24 cellular contexts compared by ENCODE assay signal in the genomic region with DNA sequence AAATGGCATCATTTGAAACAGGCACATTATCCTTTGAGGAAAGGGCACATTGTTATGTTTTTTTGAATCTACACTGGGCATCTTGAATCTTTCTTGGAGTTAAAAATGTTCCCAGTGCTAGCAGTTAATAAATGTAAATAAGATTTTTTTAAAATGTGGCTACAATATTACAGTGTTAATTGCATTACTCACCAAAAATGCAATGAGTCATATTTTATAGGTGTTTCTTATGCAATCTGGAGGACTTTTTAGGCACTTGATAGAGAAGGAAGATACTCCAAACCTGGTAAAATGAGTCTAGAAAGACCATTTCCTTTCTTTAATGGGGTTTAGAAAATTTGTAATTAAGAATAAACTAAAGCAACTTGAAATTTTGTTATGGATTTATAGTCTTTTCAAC.
DNase-seq lines count a peak whose midpoint lies in the region; ATAC-seq and TF ChIP-seq lines count a peak whose summit lies in the region.
"Had no signal": no experiment of that assay in that cellular context is flagged by ENCODE, and none has a peak within 500 bp of the region (broad histone marks: within the 10 kb centered on the region; RNA-seq: fewer than 3 reads in every experiment).

No MANE protein-coding gene starts in this region.

- BruUV-seq in A673 (replicated peaks; lab: Mats Ljungman, UMichigan) = no TSS peak
- BruUV-seq in PC-9 (replicated peaks; lab: Mats Ljungman, UMichigan) = no TSS peak

- H3K9me2 ChIP-seq in PC-9 (ENCODE audit: insufficient read depth) = no peaks in the 10 kb centered on the region

- intact Hi-C loops in A673 (cut with micrococcal nuclease; ENCODE audit: unreplicated experiment) = no loop called here
- intact Hi-C loops in PC-9 (cut with micrococcal nuclease; ENCODE audit: unreplicated experiment) = loop anchor here (2.0 to 10.0 kb wide), 6 partner anchors 241 to 671 kb away; a partner anchor contains a TSS

- DNase-seq in A673 (ENCODE audit: low spot score) = peak; percentile 38
- DNase-seq in HPDE6-E6E7 (ENCODE audit: extremely low spot score) = peak; percentile 3
- peak in 1 of 2 experiments; percentile 80 for DNase-seq in PC-9
- no peak for DNase-seq in epithelial cell of prostate (ENCODE audit: low read depth, low spot score)
- DNase-seq in smooth muscle cell (lab: John Stamatoyannopoulos, UW; ENCODE audit: unreplicated experiment) = no peak
- DNase-seq: activated CD4-positive, alpha-beta memory T cell treated with anti-CD3 and anti-CD28 coated beads for 36 hours; activated CD4-positive, CD25-positive, alpha-beta regulatory T cell; activated CD8-positive, alpha-beta memory T cell treated with anti-CD3 and anti-CD28 coated beads, Interleukin-2, amount 50 U/mL, for 48 hours; activated naive CD8-positive, alpha-beta T cell treated with anti-CD3 and anti-CD28 coated beads for 36 hours; foreskin melanocyte; left ventricle myocardium superior; midbrain; naive thymus-derived CD8-positive, alpha-beta T cell; NCI-H1092; NCI-H187 treated with DMSO at 0.1 percent for 48 hours; NCI-H774; SHP77; T1000 had no signal

- H4K20me1 ChIP-seq in PC-9 (ENCODE audit: insufficient read depth) (no peaks in the 10 kb centered on the region), smooth muscle cell (ENCODE audit: low read depth) (no peaks in the 10 kb centered on the region)
- H4K20me1 ChIP-seq: BLaER1 had no signal

- H3K27ac ChIP-seq in A673 (ENCODE audit: low read depth, low read length, poor library complexity, severe bottlenecking) (no peak overlapping the region), PC-9 (peak overlapping the region; percentile 26), epithelial cell of prostate (peak overlapping the region; percentile 8), smooth muscle cell (ENCODE audit: low read depth) (no peak overlapping the region)
- H3K27ac ChIP-seq: BLaER1, KMS-11 had no signal

- H3F3A ChIP-seq in PC-9 (ENCODE audit: insufficient read depth, low read depth) = peaks cover 14% of the 10 kb centered on the region; the same call in 1 of the 2 replicates
- H3F3A ChIP-seq in smooth muscle cell (ENCODE audit: low read depth) = no peaks in the 10 kb centered on the region

- H2AFZ ChIP-seq in PC-9 = no peak overlapping the region
- H2AFZ ChIP-seq in smooth muscle cell (ENCODE audit: low read depth) = no peak overlapping the region

- H3K36me3 ChIP-seq in A673 (ENCODE audit: insufficient read depth, low read length, poor library complexity, severe bottlenecking) (no peaks in the 10 kb centered on the region), PC-9 (ENCODE audit: low read depth) (no peaks in the 10 kb centered on the region), smooth muscle cell (ENCODE audit: low read depth) (no peaks in the 10 kb centered on the region)
- H3K36me3 ChIP-seq: BLaER1 had no signal

- H3K4me1 ChIP-seq in A673 (ENCODE audit: insufficient read depth, low read length, poor library complexity, severe bottlenecking) = peaks cover 6% of the 10 kb centered on the region
- H3K4me1 ChIP-seq in PC-9 (replicated peaks; ENCODE audit: insufficient read depth) = peaks cover 37% of the 10 kb centered on the region
- H3K4me1 ChIP-seq in smooth muscle cell (ENCODE audit: low read depth) = peaks cover 6% of the 10 kb centered on the region
- H3K4me1 ChIP-seq: BLaER1 had no signal

- H3K79me2 ChIP-seq in PC-9 (ENCODE audit: low read depth) (no peaks in the 10 kb centered on the region), smooth muscle cell (ENCODE audit: low read depth) (no peaks in the 10 kb centered on the region)

- TF ChIP-seq CTCF in A673 (conservative IDR thresholded peaks at IDR 0.05; ENCODE audit: low read depth, low read length) = no peak
- TF ChIP-seq CTCF in PC-9 (conservative IDR thresholded peaks at IDR 0.05) = no peak
- no peak for TF ChIP-seq CTCF in smooth muscle cell (IDR thresholded peaks at IDR 0.05; ENCODE audit: borderline replicate concordance, insufficient read depth, poor library complexity, severe bottlenecking)

- H3K4me2 ChIP-seq in PC-9 = peak overlapping the region; percentile 14
- no peak overlapping the region for H3K4me2 ChIP-seq in smooth muscle cell
- H3K4me2 ChIP-seq: BLaER1, KMS-11 had no signal

- CTCF ChIA-PET in A673 (lab: Charles Lee) (no interaction called here), PC-9 (lab: Charles Lee) (no interaction called here)

- H3K9ac ChIP-seq in smooth muscle cell (ENCODE audit: low read depth) = no peak overlapping the region
- H3K9ac ChIP-seq: BLaER1, KMS-11 had no signal

- ATAC-seq in GM21529 (IDR thresholded peaks at IDR 0.05; ENCODE audit: unreplicated experiment) (no peak), SK-N-SH treated with all-trans-retinoic acid at 6 μM for 48 hours (no peak), GM21381 (IDR thresholded peaks at IDR 0.05; ENCODE audit: unreplicated experiment) (no peak)
- ATAC-seq: GM12878; left ventricle myocardium superior; naive thymus-derived CD8-positive, alpha-beta T cell had no signal

- H3K9me3 ChIP-seq in A673 (ENCODE audit: low read depth, low read length, poor library complexity, severe bottlenecking) (no peaks in the 10 kb centered on the region), PC-9 (ENCODE audit: insufficient read depth, low read depth) (no peaks in the 10 kb centered on the region), smooth muscle cell (replicated peaks; ENCODE audit: low read depth) (no peaks in the 10 kb centered on the region)
- H3K9me3 ChIP-seq: BLaER1 had no signal

- POLR2A ChIA-PET in A673 (lab: Charles Lee; ENCODE audit: low non-redundant PET) (no interaction called here), PC-9 (lab: Charles Lee; ENCODE audit: unreplicated experiment) (no interaction called here)

- H3K27me3 ChIP-seq in A673 (replicated peaks; ENCODE audit: insufficient read depth, low read depth, low read length, poor library complexity) (no peaks in the 10 kb centered on the region), PC-9 (ENCODE audit: insufficient read depth, low read depth) (no peaks in the 10 kb centered on the region), smooth muscle cell (ENCODE audit: low read depth) (no peaks in the 10 kb centered on the region)
- H3K27me3 ChIP-seq: BLaER1 had no signal

- H3K4me3 ChIP-seq in A673 (ENCODE audit: low read depth, low read length, poor library complexity, severe bottlenecking) (no peak overlapping the region), PC-9 (no peak overlapping the region), smooth muscle cell (no peak overlapping the region)
- H3K4me3 ChIP-seq: BLaER1, GM12878 had no signal

TF ChIP-seq in SK-N-SH treated with all-trans-retinoic acid at 6 μM for 48 hours, 23 proteins besides CTCF, POLR2A, EP300 and RAD21 (continues in another document):
- TF ChIP-seq ZNF70 (CRISPR knock-in tag; IDR thresholded peaks at IDR 0.05) = no peak
- TF ChIP-seq, protein P1, sequence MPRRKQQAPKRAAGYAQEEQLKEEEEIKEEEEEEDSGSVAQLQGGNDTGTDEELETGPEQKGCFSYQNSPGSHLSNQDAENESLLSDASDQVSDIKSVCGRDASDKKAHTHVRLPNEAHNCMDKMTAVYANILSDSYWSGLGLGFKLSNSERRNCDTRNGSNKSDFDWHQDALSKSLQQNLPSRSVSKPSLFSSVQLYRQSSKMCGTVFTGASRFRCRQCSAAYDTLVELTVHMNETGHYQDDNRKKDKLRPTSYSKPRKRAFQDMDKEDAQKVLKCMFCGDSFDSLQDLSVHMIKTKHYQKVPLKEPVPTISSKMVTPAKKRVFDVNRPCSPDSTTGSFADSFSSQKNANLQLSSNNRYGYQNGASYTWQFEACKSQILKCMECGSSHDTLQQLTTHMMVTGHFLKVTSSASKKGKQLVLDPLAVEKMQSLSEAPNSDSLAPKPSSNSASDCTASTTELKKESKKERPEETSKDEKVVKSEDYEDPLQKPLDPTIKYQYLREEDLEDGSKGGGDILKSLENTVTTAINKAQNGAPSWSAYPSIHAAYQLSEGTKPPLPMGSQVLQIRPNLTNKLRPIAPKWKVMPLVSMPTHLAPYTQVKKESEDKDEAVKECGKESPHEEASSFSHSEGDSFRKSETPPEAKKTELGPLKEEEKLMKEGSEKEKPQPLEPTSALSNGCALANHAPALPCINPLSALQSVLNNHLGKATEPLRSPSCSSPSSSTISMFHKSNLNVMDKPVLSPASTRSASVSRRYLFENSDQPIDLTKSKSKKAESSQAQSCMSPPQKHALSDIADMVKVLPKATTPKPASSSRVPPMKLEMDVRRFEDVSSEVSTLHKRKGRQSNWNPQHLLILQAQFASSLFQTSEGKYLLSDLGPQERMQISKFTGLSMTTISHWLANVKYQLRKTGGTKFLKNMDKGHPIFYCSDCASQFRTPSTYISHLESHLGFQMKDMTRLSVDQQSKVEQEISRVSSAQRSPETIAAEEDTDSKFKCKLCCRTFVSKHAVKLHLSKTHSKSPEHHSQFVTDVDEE (CRISPR knock-in tag; IDR thresholded peaks at IDR 0.05) = no peak
- TF ChIP-seq SNAI2 (CRISPR knock-in tag; IDR thresholded peaks at IDR 0.05) = no peak
- no peak for TF ChIP-seq PPARA (CRISPR knock-in tag; IDR thresholded peaks at IDR 0.05; ENCODE audit: borderline replicate concordance)
- TF ChIP-seq GLIS3 (CRISPR knock-in tag; IDR thresholded peaks at IDR 0.05) = no peak
- TF ChIP-seq CSDC2 (CRISPR knock-in tag; IDR thresholded peaks at IDR 0.05) = no peak
- no peak for TF ChIP-seq TOX (CRISPR knock-in tag; IDR thresholded peaks at IDR 0.05; ENCODE audit: borderline replicate concordance)
- no peak for TF ChIP-seq OSR1 (CRISPR knock-in tag; IDR thresholded peaks at IDR 0.05)
- TF ChIP-seq, protein P2, sequence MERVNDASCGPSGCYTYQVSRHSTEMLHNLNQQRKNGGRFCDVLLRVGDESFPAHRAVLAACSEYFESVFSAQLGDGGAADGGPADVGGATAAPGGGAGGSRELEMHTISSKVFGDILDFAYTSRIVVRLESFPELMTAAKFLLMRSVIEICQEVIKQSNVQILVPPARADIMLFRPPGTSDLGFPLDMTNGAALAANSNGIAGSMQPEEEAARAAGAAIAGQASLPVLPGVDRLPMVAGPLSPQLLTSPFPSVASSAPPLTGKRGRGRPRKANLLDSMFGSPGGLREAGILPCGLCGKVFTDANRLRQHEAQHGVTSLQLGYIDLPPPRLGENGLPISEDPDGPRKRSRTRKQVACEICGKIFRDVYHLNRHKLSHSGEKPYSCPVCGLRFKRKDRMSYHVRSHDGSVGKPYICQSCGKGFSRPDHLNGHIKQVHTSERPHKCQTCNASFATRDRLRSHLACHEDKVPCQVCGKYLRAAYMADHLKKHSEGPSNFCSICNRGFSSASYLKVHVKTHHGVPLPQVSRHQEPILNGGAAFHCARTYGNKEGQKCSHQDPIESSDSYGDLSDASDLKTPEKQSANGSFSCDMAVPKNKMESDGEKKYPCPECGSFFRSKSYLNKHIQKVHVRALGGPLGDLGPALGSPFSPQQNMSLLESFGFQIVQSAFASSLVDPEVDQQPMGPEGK (CRISPR knock-in tag; IDR thresholded peaks at IDR 0.05; ENCODE audit: borderline replicate concordance) = no peak
- TF ChIP-seq TCF4 (CRISPR knock-in tag; IDR thresholded peaks at IDR 0.05; ENCODE audit: borderline replicate concordance) = no peak

Comparison
In these comparisons a context has a peak if more than half of its experiments do, and no peak if none do; other contexts are left out.
1. DNase-seq: peak in A673 (single experiment) and HPDE6-E6E7 (single experiment); none in epithelial cell of prostate (single experiment) and smooth muscle cell (single experiment).
2. H3K27ac ChIP-seq: peak in PC-9 (single experiment) and epithelial cell of prostate (single experiment); none in A673 (single experiment) and smooth muscle cell (single experiment).